ENCODE assay signal across 23 cellular contexts in the genomic region with DNA sequence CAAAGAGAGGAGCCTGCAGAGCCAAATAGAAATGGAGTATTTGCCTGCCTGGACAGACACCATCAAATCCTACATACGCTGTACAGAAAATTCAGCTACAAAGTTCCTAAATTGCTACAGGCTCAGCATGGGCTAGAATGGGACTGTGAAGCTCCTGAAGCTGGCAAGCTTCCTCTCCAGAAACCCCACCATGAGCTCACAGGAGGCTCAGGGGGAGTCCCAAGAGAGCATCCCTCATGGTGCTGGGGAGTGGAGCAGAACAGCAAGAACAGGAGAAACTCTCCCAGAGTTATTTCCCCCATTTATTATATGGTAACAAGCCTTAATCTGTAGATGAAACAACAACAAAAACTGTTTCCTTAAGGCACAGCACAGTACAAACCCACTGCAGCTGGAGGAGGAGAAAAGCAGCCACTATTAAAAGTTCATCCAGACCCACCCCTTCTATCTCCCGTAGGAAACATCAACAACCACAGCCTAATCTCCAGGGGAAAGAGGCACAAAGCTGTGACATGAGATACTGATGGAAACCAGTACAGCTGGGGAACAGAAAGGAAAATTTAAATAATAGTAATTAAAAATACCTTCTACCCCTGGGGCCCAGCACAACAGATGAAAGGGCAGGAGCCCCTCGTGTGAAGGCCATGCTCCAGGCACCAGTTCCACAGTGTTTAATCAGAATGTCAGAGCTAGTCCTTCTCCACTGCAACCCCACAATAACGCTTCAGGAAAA.
DNase-seq lines count a peak whose midpoint lies in the region; ATAC-seq and TF ChIP-seq lines count a peak whose summit lies in the region.
"Had no signal": no experiment of that assay in that cellular context is flagged by ENCODE, and none has a peak within 500 bp of the region (broad histone marks: within the 10 kb centered on the region; RNA-seq: fewer than 3 reads in every experiment).

No MANE protein-coding gene starts in this region.

- peak overlapping the region; percentile 81 for H3K4me2 ChIP-seq in BLaER1
- H3K4me2 ChIP-seq: A549, PC-9 had no signal

- peaks cover 57% of the 10 kb centered on the region for H3K4me1 ChIP-seq in BLaER1
- H3K4me1 ChIP-seq: A549 had no signal

- H3K27ac ChIP-seq in BLaER1 (peak overlapping the region; percentile 90), WERI-Rb-1 (no peak overlapping the region)
- H3K27ac ChIP-seq: A549, PC-9, SK-N-MC had no signal

- H3K9me3 ChIP-seq in BLaER1 (peaks cover 18% of the 10 kb centered on the region), WERI-Rb-1 (ENCODE audit: severe bottlenecking) (no peaks in the 10 kb centered on the region)
- H3K9me3 ChIP-seq: A549, MG63 had no signal

- H3K4me1 Mint-ChIP-seq in progenitor cell of endocrine pancreas (ENCODE audit: low read depth), result peaks cover 38% of the 10 kb centered on the region
- H3K4me1 Mint-ChIP-seq: B cell; CD4-positive, CD25-positive, alpha-beta regulatory T cell had no signal

- H3K27me3 ChIP-seq in BLaER1 (no peaks in the 10 kb centered on the region), WERI-Rb-1 (ENCODE audit: insufficient read depth, low read depth, severe bottlenecking) (peaks cover 11% of the 10 kb centered on the region)
- H3K27me3 ChIP-seq: MG63 had no signal

- no peaks in the 10 kb centered on the region for H3K36me3 Mint-ChIP-seq in progenitor cell of endocrine pancreas (ENCODE audit: insufficient read depth)
- H3K36me3 Mint-ChIP-seq: CD4-positive, CD25-positive, alpha-beta regulatory T cell had no signal

- H3K4me3 Mint-ChIP-seq in progenitor cell of endocrine pancreas (ENCODE audit: low read depth), result no peak overlapping the region
- H3K4me3 Mint-ChIP-seq: B cell; CD4-positive, CD25-positive, alpha-beta regulatory T cell had no signal

- DNase-seq in NCI-H69 (lab: John Stamatoyannopoulos, UW) (peak; percentile 86), left kidney (ENCODE audit: low read depth, low spot score) (peak; percentile 2), progenitor cell of endocrine pancreas (ENCODE audit: low spot score, unreplicated experiment) (no peak), NCI-H1105 (lab: John Stamatoyannopoulos, UW) (no peak), WERI-Rb-1 (no peak)
- DNase-seq in effector CD4-positive, alpha-beta T cell, result no peak
- DNase-seq: CD4-positive, CD25-positive, alpha-beta regulatory T cell; H7; MG63; NCI-H1436 treated with DMSO at 0.1 percent for 48 hours; NCI-H1930; NCI-H446; NCI-H526; RPMI8226; SHP77 treated with DMSO at 0.1 percent for 48 hours had no signal

- no peaks in the 10 kb centered on the region for H3K27me3 Mint-ChIP-seq in progenitor cell of endocrine pancreas
- H3K27me3 Mint-ChIP-seq: B cell; CD4-positive, CD25-positive, alpha-beta regulatory T cell had no signal

- H3K36me3 ChIP-seq in BLaER1, result no peaks in the 10 kb centered on the region; the same call in 1 of the 2 replicates
- H3K36me3 ChIP-seq in WERI-Rb-1, result no peaks in the 10 kb centered on the region
- H3K36me3 ChIP-seq: MG63 had no signal

- H3K9me3 Mint-ChIP-seq in progenitor cell of endocrine pancreas (ENCODE audit: low read depth), result peaks cover 6% of the 10 kb centered on the region

- no peaks in the 10 kb centered on the region for H4K20me1 ChIP-seq in BLaER1

- H3K27ac Mint-ChIP-seq in progenitor cell of endocrine pancreas, result peak overlapping the region; percentile 90
- H3K27ac Mint-ChIP-seq: B cell; CD4-positive, CD25-positive, alpha-beta regulatory T cell had no signal

- H3K4me3 ChIP-seq in BLaER1 (peak overlapping the region; percentile 38; the same call in 1 of the 2 replicates), WERI-Rb-1 (ENCODE audit: low read depth, low read length) (no peak overlapping the region)
- H3K4me3 ChIP-seq: A549, K562, MG63, PC-9, SK-N-MC had no signal

- TF ChIP-seq CTCF in progenitor cell of endocrine pancreas (IDR thresholded peaks at IDR 0.05; ENCODE audit: unreplicated experiment) (no peak), WERI-Rb-1 (IDR thresholded peaks at IDR 0.05; ENCODE audit: low read depth, low read length) (no peak)

- H3K9ac ChIP-seq in BLaER1, result peak overlapping the region; percentile 73; the same call in 1 of the 2 replicates

- ATAC-seq in HG02759 (IDR thresholded peaks at IDR 0.05; ENCODE audit: unreplicated experiment), result no peak
- ATAC-seq: A549, HepG2, K562 had no signal

Comparison
In these comparisons a context has a peak if more than half of its experiments do, and no peak if none do; other contexts are left out.
1. DNase-seq: peak in NCI-H69 (single experiment) and left kidney (single experiment); none in progenitor cell of endocrine pancreas (single experiment), NCI-H1105 (single experiment), effector CD4-positive, alpha-beta T cell (single experiment) and WERI-Rb-1 (single experiment).